Comparison of ENCODE assay signal across 18 cellular contexts in genomic region chr6:158624684-158625682, GRCh38. TPM values are rescaled to one million over a fixed set of nuclear protein-coding genes. Genes with fewer than 3 reads are reported as not detected.
A peak's percentile ranks its signal among the peaks of the same experiment; 100 is the strongest.
DNase-seq lines count a peak whose midpoint lies in the region; ATAC-seq and TF ChIP-seq lines count a peak whose summit lies in the region.
"Had no signal": no experiment of that assay in that cellular context is flagged by ENCODE, and none has a peak within 500 bp of the region (broad histone marks: within the 10 kb centered on the region; RNA-seq: fewer than 3 reads in every experiment).

No MANE protein-coding gene starts in this region.

- H2BK15ac ChIP-seq in IMR-90 (ENCODE audit: low read depth, low read length), result no peak overlapping the region

- in situ Hi-C loops in IMR-90 (cut with MboI; ENCODE audit: low sequenced_read_pairs), result loop anchor here (25.0 kb wide), 1 partner anchor 1087 kb away; no protein-coding TSS in a partner anchor

- peaks cover 7% of the 10 kb centered on the region for H3K9me1 ChIP-seq in IMR-90 (ENCODE audit: insufficient read depth, low read length)

- H2BK20ac ChIP-seq in IMR-90 (ENCODE audit: low read depth, low read length), result no peak overlapping the region

- no peak overlapping the region for H2BK5ac ChIP-seq in IMR-90 (ENCODE audit: low read depth, low read length, poor library complexity, severe bottlenecking)

- 96% methylated on average over 8 of the region's 25 CpGs; no CpG with 5 or more reads in 1 of the 2 experiments for WGBS in IMR-90 (ENCODE audit: extremely low coverage in 2 of 2, insufficient read length in 1 of 2), 2 experiments

- peak overlapping the region in 3 of 11 experiments; percentile 9 to 22 (median 20); a peak in 2 of 22 replicates for H3K27ac ChIP-seq in BLaER1 treated with 17β-estradiol and CSF1 and Interleukin-3, amounts not matched to agents 10 nM and 100 nM
- H3K27ac ChIP-seq in IMR-90 (ENCODE audit: insufficient read depth, low read length) (no peak overlapping the region), ascending aorta (peak overlapping the region; percentile 28 to 48)
- H3K27ac ChIP-seq: PC-9 had no signal

- no peak overlapping the region for H4K8ac ChIP-seq in IMR-90 (ENCODE audit: low read depth in 2 of 2, low read length in 2 of 2)

- H3K9me3 ChIP-seq in BLaER1 treated with 17β-estradiol and CSF1 and Interleukin-3, amounts not matched to agents 10 nM and 100 nM (replicated peaks in 1 of 11), result no peaks in the 10 kb centered on the region
- no peaks in the 10 kb centered on the region for H3K9me3 ChIP-seq in IMR-90 (ENCODE audit: control insufficient read depth, insufficient read depth, low read length)
- no peaks in the 10 kb centered on the region for H3K9me3 ChIP-seq in ascending aorta
- H3K9me3 ChIP-seq: sigmoid colon had no signal

- no peaks in the 10 kb centered on the region for H3K27me3 ChIP-seq in BLaER1 treated with 17β-estradiol and CSF1 and Interleukin-3, amounts not matched to agents 10 nM and 100 nM
- H3K27me3 ChIP-seq in IMR-90 (ENCODE audit: control insufficient read depth, insufficient read depth, low read length) (no peaks in the 10 kb centered on the region), ascending aorta (no peaks in the 10 kb centered on the region)
- H3K27me3 ChIP-seq: sigmoid colon had no signal

- H3K27ac Mint-ChIP-seq in naive thymus-derived CD8-positive, alpha-beta T cell, result peak overlapping the region in 6 of 10 donors; percentile 40 to 82 (median 74)

- H3K56ac ChIP-seq in IMR-90 (ENCODE audit: extremely low read depth, insufficient read depth, low read length), result no peak overlapping the region

- no TSS peak for BruUV-seq in IMR-90 (replicated peaks; lab: Mats Ljungman, UMichigan)

- no peak overlapping the region for H3K4ac ChIP-seq in IMR-90 (ENCODE audit: low read depth, low read length)

- CTCF ChIA-PET in IMR-90 (lab: Yijun Ruan, JAX), result no interaction called here

- H2BK120ac ChIP-seq in IMR-90 (ENCODE audit: low read depth, low read length), result no peak overlapping the region

- peak overlapping the region in 5 of 11 experiments; percentile 29 to 48 (median 35); a peak in 5 of 22 replicates for H3K9ac ChIP-seq in BLaER1 treated with 17β-estradiol and CSF1 and Interleukin-3, amounts not matched to agents 10 nM and 100 nM
- H3K9ac ChIP-seq in IMR-90 (ENCODE audit: low read depth, low read length), result no peak overlapping the region

- TF ChIP-seq CTCF in IMR-90 (conservative IDR thresholded peaks at IDR 0.05; ENCODE audit: low read depth, low read length) (no peak), ascending aorta (IDR thresholded peaks at IDR 0.05) (no peak)

- H3K4me2 ChIP-seq in BLaER1 treated with 17β-estradiol and CSF1 and Interleukin-3, amounts not matched to agents 10 nM and 100 nM, result peak overlapping the region in 10 of 11 experiments; percentile 54 to 89 (median 77); a peak in 18 of 22 replicates
- H3K4me2 ChIP-seq in IMR-90 (ENCODE audit: low read depth, low read length), result no peak overlapping the region
- H3K4me2 ChIP-seq: PC-9 had no signal

- peaks cover 2 to 19% (median 17%) of the 10 kb centered on the region in 4 donors for H3K4me1 Mint-ChIP-seq in naive thymus-derived CD8-positive, alpha-beta T cell

- H3K18ac ChIP-seq in IMR-90 (ENCODE audit: low read depth, low read length), result no peak overlapping the region

- H3K79me1 ChIP-seq in IMR-90 (ENCODE audit: low read depth in 1 of 2, low read length in 2 of 2), result peaks cover 11 to 45% of the 10 kb centered on the region in 2 experiments

- peaks cover 61 to 87% (median 82%) of the 10 kb centered on the region in 11 experiments for H3K36me3 ChIP-seq in BLaER1 treated with 17β-estradiol and CSF1 and Interleukin-3, amounts not matched to agents 10 nM and 100 nM
- H3K36me3 ChIP-seq in IMR-90 (ENCODE audit: control insufficient read depth, insufficient read depth, low read length) (peaks cover 51% of the 10 kb centered on the region), ascending aorta (peaks cover 10 to 40% of the 10 kb centered on the region in 2 donors)

- intact Hi-C loops in IMR-90 (cut with micrococcal nuclease) (no loop called here), ascending aorta (cut with DNase I) (loop anchor here (5.0 kb wide), 1 partner anchor 63 kb away; the partner anchor contains the start of gene TMEM181)

- no peak for ATAC-seq in IMR-90 (ENCODE audit: low read depth)
- ATAC-seq in naive thymus-derived CD8-positive, alpha-beta T cell, result no peak
- no peak for ATAC-seq in HG02763 (IDR thresholded peaks at IDR 0.05; ENCODE audit: unreplicated experiment)

- H2AFZ ChIP-seq in IMR-90 (replicated peaks; ENCODE audit: low read length, poor library complexity), result no peak overlapping the region
- H2AFZ ChIP-seq: PC-9 had no signal

- H4K91ac ChIP-seq in IMR-90 (ENCODE audit: insufficient read depth, low read depth, low read length), result no peak overlapping the region

- no peak overlapping the region for H3K4me3 Mint-ChIP-seq in naive thymus-derived CD8-positive, alpha-beta T cell

- peak overlapping the region; percentile 37 for H2AK9ac ChIP-seq in IMR-90 (replicated peaks; ENCODE audit: low read depth, low read length, poor library complexity)

- H3K27me3 Mint-ChIP-seq in naive thymus-derived CD8-positive, alpha-beta T cell, result no peaks in the 10 kb centered on the region

- no peaks in the 10 kb centered on the region for H3K9me3 Mint-ChIP-seq in naive thymus-derived CD8-positive, alpha-beta T cell

- no peak overlapping the region for H3K14ac ChIP-seq in IMR-90 (replicated peaks; ENCODE audit: low read depth, low read length)

- no peak overlapping the region for H3K4me3 ChIP-seq in BLaER1 treated with 17β-estradiol and CSF1 and Interleukin-3, amounts not matched to agents 10 nM and 100 nM
- no peak overlapping the region for H3K4me3 ChIP-seq in IMR-90 (ENCODE audit: insufficient read depth, low read depth, low read length)
- H3K4me3 ChIP-seq in ascending aorta, result no peak overlapping the region
- H3K4me3 ChIP-seq: PC-9, sigmoid colon had no signal

- no peak for TF ChIP-seq RAD21 in IMR-90 (IDR thresholded peaks at IDR 0.05; ENCODE audit: low read length)

- peaks cover 15 to 46% (median 32%) of the 10 kb centered on the region in 10 experiments for H3K4me1 ChIP-seq in BLaER1 treated with 17β-estradiol and CSF1 and Interleukin-3, amounts not matched to agents 10 nM and 100 nM
- H3K4me1 ChIP-seq in IMR-90 (ENCODE audit: control insufficient read depth, insufficient read depth, low read length), result no peaks in the 10 kb centered on the region
- H3K4me1 ChIP-seq in ascending aorta, result peaks cover 0 to 6% of the 10 kb centered on the region in 2 donors
- H3K4me1 ChIP-seq: sigmoid colon had no signal

- H2AK5ac ChIP-seq in IMR-90 (ENCODE audit: low read depth, low read length), result no peak overlapping the region

- TF ChIP-seq POLR2A in IMR-90 (IDR thresholded peaks at IDR 0.05; ENCODE audit: low read depth, low read length), result no peak

- H3K36me3 Mint-ChIP-seq in naive thymus-derived CD8-positive, alpha-beta T cell, result peaks cover 0 to 76% (median 6%) of the 10 kb centered on the region in 3 donors

- POLR2A ChIA-PET in IMR-90 (lab: Charles Lee; ENCODE audit: unreplicated experiment), result no interaction called here
- POLR2A ChIA-PET in naive thymus-derived CD8-positive, alpha-beta T cell (lab: Charles Lee), result no interaction called here

- H4K20me1 ChIP-seq in BLaER1 treated with 17β-estradiol and CSF1 and Interleukin-3, amounts not matched to agents 10 nM and 100 nM, result peaks cover 3 to 88% (median 44%) of the 10 kb centered on the region in 11 experiments; a peak in 20 of 22 replicates
- no peaks in the 10 kb centered on the region for H4K20me1 ChIP-seq in IMR-90 (ENCODE audit: insufficient read depth, low read length)

- DNase-seq in IMR-90, result no peak
- no peak for DNase-seq in ascending aorta (ENCODE audit: low spot score in 2 of 2)
- DNase-seq in naive thymus-derived CD8-positive, alpha-beta T cell, result no peak
- DNase-seq in NCI-H1930 (lab: John Stamatoyannopoulos, UW), result no peak
- DNase-seq in glomerular visceral epithelial cell (ENCODE audit: extremely low spot score), result no peak
- no peak for DNase-seq in NCI-H774 (lab: John Stamatoyannopoulos, UW)
- DNase-seq: activated naive CD4-positive, alpha-beta T cell; Calu3; erythroblast; GF-D8; NCI-H2081 treated with DMSO at 0.1 percent for 48 hours; NCI-H526; PC-9; sigmoid colon; stimulated activated CD4-positive, alpha-beta T cell treated with anti-CD3 and anti-CD28 coated beads, Interleukin-1b, Interleukin-23, amount 100 ng/mL, for 48 hours; substantia nigra had no signal

- H4K5ac ChIP-seq in IMR-90 (ENCODE audit: low read depth, low read length), result no peak overlapping the region

- no peak overlapping the region for H3K23ac ChIP-seq in IMR-90 (ENCODE audit: low read depth, low read length)

- dilution Hi-C loops in IMR-90 (cut with HindIII; ENCODE audit: low sequenced_read_pairs, unreplicated experiment), result no loop called here

TF ChIP-seq in IMR-90, 13 proteins besides CTCF, POLR2A, EP300 and RAD21:
- TF ChIP-seq BHLHE40 (IDR thresholded peaks at IDR 0.05; ENCODE audit: low read depth, low read length) (no peak), RCOR1 (IDR thresholded peaks at IDR 0.05; ENCODE audit: insufficient replicate concordance, low read length) (no peak)

RNA-seq across cellular contexts. Expression of gene DYNLT1, which starts 19.6 kb away (rescaled TPM):
- total RNA-seq in IMR-90 (2012; rRNA removed) (187 and 235 TPM in 2 replicates), ascending aorta (5.7 TPM)
- 338 and 349 TPM in 2 replicates for polyA plus RNA-seq in IMR-90 (2012; rRNA removed)
- polyA plus RNA-seq in IMR-90 (2012; cell fraction: cytosol; rRNA removed), result 134 and 310 TPM in 2 replicates
- 32.9 and 226 TPM in 2 replicates for polyA plus RNA-seq in IMR-90 (2012; cell fraction: nucleus; rRNA removed; ENCODE audit: low replicate concordance)
- total RNA-seq in naive thymus-derived CD8-positive, alpha-beta T cell, result 10 to 100 TPM; 54.4 to 54.7 TPM
- polyA plus RNA-seq in naive thymus-derived CD8-positive, alpha-beta T cell, result 10 to 100 TPM; 63.3 to 78.6 (median 63.7) TPM

RNA-seq across cellular contexts. Expression of gene SYTL3, which starts 24.9 kb away (rescaled TPM):
- total RNA-seq in IMR-90 (2012; rRNA removed), result 3.6 and 4.3 TPM in 2 replicates
- polyA plus RNA-seq in IMR-90 (2012; rRNA removed), result 2.8 and 2.9 TPM in 2 replicates
- polyA plus RNA-seq in IMR-90 (2012; cell fraction: cytosol; rRNA removed), result 1.6 and 2.4 TPM in 2 replicates
- polyA plus RNA-seq in IMR-90 (2012; cell fraction: nucleus; rRNA removed; ENCODE audit: low replicate concordance), result 3.8 and 6.6 TPM in 2 replicates
- total RNA-seq in ascending aorta, result 4.7 TPM
- 10 to 100 TPM; 11.1 to 13.6 TPM for total RNA-seq in naive thymus-derived CD8-positive, alpha-beta T cell
- polyA plus RNA-seq in naive thymus-derived CD8-positive, alpha-beta T cell, result 10 to 100 TPM; 15.7 to 16.1 (median 15.8) TPM
